12 cellular contexts compared by ENCODE assay signal in the genomic region with DNA sequence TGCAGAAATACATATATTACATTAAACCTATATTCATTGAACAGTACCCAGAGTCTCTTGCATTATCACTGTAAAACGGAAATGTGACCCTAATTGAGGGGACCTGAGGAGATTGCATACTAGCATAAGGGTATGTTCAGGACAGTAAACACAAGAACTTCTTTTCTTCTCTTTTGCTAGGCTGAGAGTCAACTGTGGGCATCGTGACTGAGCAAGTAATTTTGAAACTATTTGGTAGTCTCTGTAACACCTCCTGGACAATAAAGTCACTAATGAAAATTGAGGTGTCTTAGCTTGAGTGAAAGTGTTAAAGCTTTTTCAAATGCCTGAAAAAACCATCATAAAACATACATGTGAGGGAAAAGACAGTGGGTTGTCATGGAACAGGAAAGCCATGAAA.
A peak's percentile ranks its signal among the peaks of the same experiment; 100 is the strongest.
DNase-seq lines count a peak whose midpoint lies in the region; ATAC-seq and TF ChIP-seq lines count a peak whose summit lies in the region.
"Had no signal": no experiment of that assay in that cellular context is flagged by ENCODE, and none has a peak within 500 bp of the region (broad histone marks: within the 10 kb centered on the region; RNA-seq: fewer than 3 reads in every experiment).

No MANE protein-coding gene starts in this region.

- no peaks in the 10 kb centered on the region for H3K36me3 ChIP-seq in CD4-positive, alpha-beta memory T cell (ENCODE audit: insufficient read depth, low read length)
- H3K36me3 ChIP-seq in esophagus squamous epithelium, result no peaks in the 10 kb centered on the region
- H3K36me3 ChIP-seq: BE2C, left ventricle myocardium inferior had no signal

- ATAC-seq in GM18909 (IDR thresholded peaks at IDR 0.05; ENCODE audit: poor library complexity, unreplicated experiment) (peak; percentile 52), HG02623 (IDR thresholded peaks at IDR 0.05; ENCODE audit: unreplicated experiment) (peak; percentile 41), HG03520 (IDR thresholded peaks at IDR 0.05; ENCODE audit: unreplicated experiment) (peak; percentile 50)
- ATAC-seq: foreskin keratinocyte had no signal

- no peaks in the 10 kb centered on the region for H3K9me3 Mint-ChIP-seq in CD4-positive, alpha-beta memory T cell

- TF ChIP-seq POLR2A in esophagus squamous epithelium (IDR thresholded peaks at IDR 0.05), result no peak

- no peak for TF ChIP-seq CTCF in esophagus squamous epithelium (IDR thresholded peaks at IDR 0.05)

- H3K27ac ChIP-seq in CD4-positive, alpha-beta memory T cell (ENCODE audit: low read depth, low read length), result no peak overlapping the region
- H3K27ac ChIP-seq in esophagus squamous epithelium, result no peak overlapping the region
- H3K27ac ChIP-seq: left ventricle myocardium inferior had no signal

- H3K9me3 ChIP-seq in CD4-positive, alpha-beta memory T cell (ENCODE audit: control insufficient read depth in 1 of 2, low read length in 2 of 2), result no peaks in the 10 kb centered on the region
- H3K9me3 ChIP-seq in esophagus squamous epithelium, result no peaks in the 10 kb centered on the region
- H3K9me3 ChIP-seq: BE2C, left ventricle myocardium inferior had no signal

- H3K27me3 Mint-ChIP-seq in CD4-positive, alpha-beta memory T cell, result no peaks in the 10 kb centered on the region
- H3K27me3 Mint-ChIP-seq: progenitor cell of endocrine pancreas had no signal

- peak overlapping the region in 3 of 8 donors; percentile 12 to 70 (median 15) for H3K4me3 Mint-ChIP-seq in CD4-positive, alpha-beta memory T cell

- H3K4me1 Mint-ChIP-seq in CD4-positive, alpha-beta memory T cell, result peaks cover 25 to 68% (median 48%) of the 10 kb centered on the region in 4 donors

- POLR2A ChIA-PET in CD4-positive, alpha-beta memory T cell (lab: Charles Lee; ENCODE audit: partially characterized antibody), result interaction anchor here (0.6 to 5.8 kb wide), 7 partner anchors 22 to 189 kb away, joined by 3 to 26 read pairs (median 4); a partner anchor contains a TSS

- H3K4me3 ChIP-seq in CD4-positive, alpha-beta memory T cell (ENCODE audit: low read length in 2 of 2), result no peak overlapping the region
- no peak overlapping the region for H3K4me3 ChIP-seq in esophagus squamous epithelium
- H3K4me3 ChIP-seq: left ventricle myocardium inferior had no signal

- no peaks in the 10 kb centered on the region for H3K36me3 Mint-ChIP-seq in CD4-positive, alpha-beta memory T cell

- WGBS in esophagus squamous epithelium, 2 donors, result 67 to 75% methylated on average over 2 of the region's 2 CpGs

- peaks cover 34% of the 10 kb centered on the region for H3K4me1 ChIP-seq in CD4-positive, alpha-beta memory T cell (ENCODE audit: insufficient read depth, low read length)
- H3K4me1 ChIP-seq in esophagus squamous epithelium, result peaks cover 0 to 74% (median 24%) of the 10 kb centered on the region in 3 donors
- H3K4me1 ChIP-seq: BE2C had no signal

- DNase-seq in CD4-positive, alpha-beta memory T cell, result no peak
- DNase-seq in esophagus squamous epithelium (lab: John Stamatoyannopoulos, UW) (no peak), NCI-H146 (lab: John Stamatoyannopoulos, UW) (no peak), SW 1271 (lab: John Stamatoyannopoulos, UW) (no peak)
- no peak for DNase-seq in stimulated activated CD4-positive, alpha-beta T cell treated with anti-CD3 and anti-CD28 coated beads, Interleukin-1b, Interleukin-23, amount 100 ng/mL, for 48 hours
- DNase-seq: BE2C, foreskin keratinocyte, left ventricle myocardium inferior had no signal

- intact Hi-C loops in CD4-positive, alpha-beta memory T cell (cut with micrococcal nuclease), result no loop called here
- intact Hi-C loops in esophagus squamous epithelium (cut with DNase I), result loop anchor here (10.0 kb wide), 1 partner anchor 108 kb away; no protein-coding TSS in a partner anchor

- H3K27me3 ChIP-seq in CD4-positive, alpha-beta memory T cell (ENCODE audit: insufficient read depth, low read length), result no peaks in the 10 kb centered on the region
- H3K27me3 ChIP-seq in esophagus squamous epithelium, result no peaks in the 10 kb centered on the region
- H3K27me3 ChIP-seq: BE2C, foreskin keratinocyte had no signal

- H3K27ac Mint-ChIP-seq in CD4-positive, alpha-beta memory T cell, result peak overlapping the region in 4 of 7 donors; percentile 11 to 82 (median 60)
- H3K27ac Mint-ChIP-seq: progenitor cell of endocrine pancreas had no signal

- CTCF ChIA-PET in CD4-positive, alpha-beta memory T cell (lab: Charles Lee; ENCODE audit: partially characterized antibody), result interaction anchor here (1.1 to 2.4 kb wide), 5 partner anchors 8 to 298 kb away, joined by 3 to 8 read pairs (median 5); no protein-coding TSS in a partner anchor
